8 cellular contexts compared by ENCODE assay signal in the genomic region with DNA sequence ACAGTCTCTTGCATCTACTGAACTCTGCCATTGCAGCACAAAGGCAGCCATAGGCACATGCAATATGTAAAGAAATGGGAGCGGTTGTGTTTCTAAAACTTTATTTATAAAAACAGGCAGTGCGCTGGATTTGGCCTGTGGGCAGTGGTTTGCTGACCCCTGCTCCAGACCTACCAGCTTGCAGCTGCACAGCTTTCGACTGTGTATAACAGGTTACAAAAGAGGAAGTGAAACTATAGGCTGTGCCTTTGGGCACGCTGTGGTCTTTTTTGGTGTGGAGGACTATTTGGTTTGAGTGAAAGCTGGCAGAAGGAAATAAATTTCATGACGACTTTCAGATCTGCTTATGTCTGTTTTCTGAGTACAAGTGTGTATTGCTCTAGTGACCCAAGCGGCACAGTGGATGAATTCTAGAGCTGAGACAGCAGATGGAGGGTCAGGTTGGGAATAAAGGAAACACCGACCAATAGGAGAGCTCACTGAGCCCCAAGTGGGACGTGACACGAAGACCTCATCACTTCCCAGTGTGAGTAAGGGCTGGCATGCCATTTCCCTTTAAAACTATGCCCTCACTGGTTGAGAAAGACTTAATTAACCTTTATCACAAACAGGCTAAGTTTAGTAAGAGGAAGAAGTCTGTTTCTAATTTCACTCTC.
DNase-seq lines count a peak whose midpoint lies in the region; ATAC-seq and TF ChIP-seq lines count a peak whose summit lies in the region.

No MANE protein-coding gene starts in this region.

- no peak for TF ChIP-seq CTCF in SK-N-SH (IDR thresholded peaks at IDR 0.05)
- TF ChIP-seq CTCF in fibroblast of mammary gland (conservative IDR thresholded peaks at IDR 0.05; ENCODE audit: control insufficient read depth, insufficient read depth, low read depth, low read length), result no peak

- H3K9ac ChIP-seq in SK-N-SH, result no peak overlapping the region
- H3K9ac ChIP-seq in mesenchymal stem cell (ENCODE audit: low read length), result no peak overlapping the region

- no peak overlapping the region for H2AK5ac ChIP-seq in mesenchymal stem cell (ENCODE audit: low read length, severe bottlenecking)

- no peak for TF ChIP-seq RAD21 in SK-N-SH (IDR thresholded peaks at IDR 0.05; ENCODE audit: low read length)

- H4K20me1 ChIP-seq in SK-N-SH (ENCODE audit: insufficient read depth), result no peaks in the 10 kb centered on the region

- H3K4me2 ChIP-seq in SK-N-SH (no peak overlapping the region), mesenchymal stem cell (ENCODE audit: low read length, poor library complexity, severe bottlenecking) (no peak overlapping the region)

- H2BK12ac ChIP-seq in mesenchymal stem cell (ENCODE audit: low read length in 2 of 2), result no peak overlapping the region

- H3K4me1 ChIP-seq in SK-N-SH (ENCODE audit: control insufficient read depth in 1 of 2, insufficient read depth in 2 of 2, low read depth in 1 of 2, low read length in 1 of 2) (peaks cover 11 to 20% of the 10 kb centered on the region in 2 experiments; a peak in 3 of 4 replicates), mesenchymal stem cell (ENCODE audit: control insufficient read depth, insufficient read depth, low read depth, low read length) (no peaks in the 10 kb centered on the region)

- no peak overlapping the region for H2BK15ac ChIP-seq in mesenchymal stem cell (ENCODE audit: low read depth, poor library complexity, severe bottlenecking)

- H2AFZ ChIP-seq in SK-N-SH (ENCODE audit: low read depth), result peak overlapping the region; percentile 23; the same call in 1 of the 2 replicates
- no peak overlapping the region for H2AFZ ChIP-seq in mesenchymal stem cell (ENCODE audit: low read depth, low read length)

- H3K4me3 ChIP-seq in SK-N-SH (ENCODE audit: low read depth in 2 of 2, low read length in 1 of 2), result no peak overlapping the region
- no peak overlapping the region for H3K4me3 ChIP-seq in fibroblast of mammary gland (ENCODE audit: control insufficient read depth, low read depth, low read length)
- no peak overlapping the region for H3K4me3 ChIP-seq in mesenchymal stem cell (ENCODE audit: insufficient read depth in 1 of 2, low read depth in 1 of 2, low read length in 2 of 2)

- POLR2A ChIA-PET in SK-N-SH (lab: Yijun Ruan, JAX), result no interaction called here

- WGBS in SK-N-SH (ENCODE audit: low lambda C conversion rate), result 83% methylated on average over 9 of the region's 9 CpGs
- 88% methylated on average over 9 of the region's 9 CpGs for WGBS in mesenchymal stem cell

- no peak overlapping the region for H3K14ac ChIP-seq in mesenchymal stem cell (ENCODE audit: low read length in 2 of 2)

- no peaks in the 10 kb centered on the region for H3K79me2 ChIP-seq in SK-N-SH (ENCODE audit: insufficient read depth)

- CTCF ChIA-PET in SK-N-SH (lab: Yijun Ruan, JAX), result interaction anchor here (1.4 to 1.9 kb wide), 2 partner anchors 28 to 29 kb away, joined by 4 to 5 read pairs; no protein-coding TSS in a partner anchor

- no peak for TF ChIP-seq EP300 in SK-N-SH (IDR thresholded peaks at IDR 0.05; ENCODE audit: borderline replicate concordance in 1 of 2, low read depth in 1 of 2, low read length in 1 of 2)

- H4K91ac ChIP-seq in mesenchymal stem cell (ENCODE audit: low read length), result no peak overlapping the region

- H3K4ac ChIP-seq in mesenchymal stem cell (ENCODE audit: low read depth in 1 of 2, low read length in 2 of 2), result no peak overlapping the region

- H3K36me3 ChIP-seq in SK-N-SH (replicated peaks in 1 of 2; ENCODE audit: control insufficient read depth in 1 of 2, insufficient read depth in 2 of 2, low read length in 1 of 2) (no peaks in the 10 kb centered on the region), mesenchymal stem cell (ENCODE audit: control insufficient read depth in 1 of 2, insufficient read depth in 2 of 2, low read depth in 1 of 2, low read length in 2 of 2) (no peaks in the 10 kb centered on the region)

- no peak overlapping the region for H2BK5ac ChIP-seq in mesenchymal stem cell (ENCODE audit: low read depth, low read length, poor library complexity, severe bottlenecking)

- no peak overlapping the region for H2BK120ac ChIP-seq in mesenchymal stem cell (ENCODE audit: low read depth, low read length)

- H3K9me3 ChIP-seq in SK-N-SH (no peaks in the 10 kb centered on the region), mesenchymal stem cell (ENCODE audit: control insufficient read depth, low read length) (no peaks in the 10 kb centered on the region)

- H3K23ac ChIP-seq in mesenchymal stem cell (ENCODE audit: low read length in 2 of 2), result no peak overlapping the region

- H3F3A ChIP-seq in SK-N-SH (replicated peaks; ENCODE audit: insufficient read depth), result peaks cover 6% of the 10 kb centered on the region

- peaks cover 3% of the 10 kb centered on the region for H3K79me1 ChIP-seq in mesenchymal stem cell (replicated peaks; ENCODE audit: low read length, poor library complexity, severe bottlenecking)

- ATAC-seq in GM18870 (IDR thresholded peaks at IDR 0.05; ENCODE audit: unreplicated experiment), result peak; percentile 99
- peak; percentile 98 for ATAC-seq in HG03039 (IDR thresholded peaks at IDR 0.05; ENCODE audit: unreplicated experiment)
- peak; percentile 91 for ATAC-seq in sciatic nerve

- H3K27me3 ChIP-seq in SK-N-SH (ENCODE audit: insufficient read depth) (no peaks in the 10 kb centered on the region), mesenchymal stem cell (ENCODE audit: control insufficient read depth in 1 of 2, insufficient read depth in 1 of 2, low read length in 2 of 2) (no peaks in the 10 kb centered on the region)

- H3K27ac ChIP-seq in SK-N-SH (ENCODE audit: low read depth in 2 of 2, low read length in 1 of 2), result peak overlapping the region; percentile 17 to 24
- no peak overlapping the region for H3K27ac ChIP-seq in mesenchymal stem cell (ENCODE audit: low read length, poor library complexity, severe bottlenecking)

- H3K18ac ChIP-seq in mesenchymal stem cell (ENCODE audit: low read depth in 1 of 2, low read length in 2 of 2), result no peak overlapping the region

- peak; percentile 87 to 88 for DNase-seq in AML-193 (lab: John Stamatoyannopoulos, UW)
- peak; percentile 16 for DNase-seq in SK-N-SH
- peak; percentile 67 for DNase-seq in fibroblast of mammary gland (ENCODE audit: low read depth)
- no peak for DNase-seq in sciatic nerve (ENCODE audit: low spot score)
- DNase-seq in mesenchymal stem cell, result no peak
- no peak for DNase-seq in kidney glomerular epithelial cell (lab: John Stamatoyannopoulos, UW)

- intact Hi-C loops in sciatic nerve (cut with DNase I), result no loop called here

- H3K9me2 ChIP-seq in SK-N-SH, result no peaks in the 10 kb centered on the region

- no peak overlapping the region for H4K8ac ChIP-seq in mesenchymal stem cell (ENCODE audit: low read length)

TF ChIP-seq in SK-N-SH, 30 proteins besides CTCF, POLR2A, EP300 and RAD21:
- TF ChIP-seq YY1 (IDR thresholded peaks at IDR 0.05; ENCODE audit: low read depth) (no peak), FOXM1 (IDR thresholded peaks at IDR 0.05; ENCODE audit: low read depth) (no peak)

Comparison
In these comparisons a context has a peak if more than half of its experiments do, and no peak if none do; other contexts are left out.
1. DNase-seq: peak in AML-193 (2 of 2), SK-N-SH (single experiment) and fibroblast of mammary gland (single experiment); none in sciatic nerve (single experiment), mesenchymal stem cell (single experiment) and kidney glomerular epithelial cell (single experiment).
2. Peak in every context shown above with its lines, with median percentiles within 50 percentile points of each other: ATAC-seq.